Comparison of ENCODE assay signal across 9 cellular contexts in the genomic region with DNA sequence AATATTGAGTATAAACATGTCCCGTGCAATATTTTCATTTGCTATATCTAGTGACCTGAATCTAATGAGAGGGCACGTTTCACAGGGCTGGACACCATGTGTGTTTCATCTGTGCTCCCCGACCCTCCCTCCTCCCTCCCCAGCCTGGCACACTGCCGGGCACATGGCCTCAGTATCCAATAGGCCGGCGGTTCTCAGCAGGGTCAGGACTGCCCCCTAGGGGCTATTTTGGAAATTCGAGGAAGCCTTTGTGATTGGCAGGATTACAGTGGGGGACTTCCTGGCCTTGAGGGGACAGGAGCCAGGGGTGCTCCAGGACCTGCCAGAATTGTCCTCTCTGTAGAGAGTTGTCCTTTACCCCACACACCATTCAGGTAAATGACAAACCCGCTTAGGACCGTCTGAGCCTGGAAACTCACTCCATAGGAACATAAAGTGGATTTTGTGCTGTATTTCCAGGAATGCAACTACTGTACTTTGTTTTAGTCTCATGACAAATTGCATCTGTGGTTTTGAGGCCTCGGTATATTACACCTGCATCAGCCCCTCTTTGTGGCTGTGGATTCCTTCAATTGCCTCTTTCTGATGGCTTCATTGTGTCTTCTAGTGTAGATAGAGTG.
DNase-seq lines count a peak whose midpoint lies in the region; ATAC-seq and TF ChIP-seq lines count a peak whose summit lies in the region.
"Had no signal": no experiment of that assay in that cellular context is flagged by ENCODE, and none has a peak within 500 bp of the region (broad histone marks: within the 10 kb centered on the region; RNA-seq: fewer than 3 reads in every experiment).

No MANE protein-coding gene starts in this region.

- H3K4me3 ChIP-seq in IMR-90 (ENCODE audit: insufficient read depth, low read depth, low read length) (no peak overlapping the region), right cardiac atrium (ENCODE audit: low read length) (no peak overlapping the region)
- H3K4me3 ChIP-seq: BLaER1 treated with 17β-estradiol and CSF1 and Interleukin-3, amounts not matched to agents 10 nM and 100 nM had no signal

- no peaks in the 10 kb centered on the region for H3K9me3 Mint-ChIP-seq in activated B cell treated with CpG ODN at 0.5 μM for 24 hours
- H3K9me3 Mint-ChIP-seq in stimulated activated effector memory CD8-positive, alpha-beta T cell treated with anti-CD3 and anti-CD28 coated beads, Interleukin-12 subunit alpha, Interleukin-12 subunit beta, amount 100 ng/mL, for 72 hours: no peaks in the 10 kb centered on the region
- H3K9me3 Mint-ChIP-seq in effector memory CD8-positive, alpha-beta T cell: no peaks in the 10 kb centered on the region

- H3K4me1 ChIP-seq in IMR-90 (ENCODE audit: control insufficient read depth, insufficient read depth, low read length) (no peaks in the 10 kb centered on the region), right cardiac atrium (ENCODE audit: control insufficient read depth, insufficient read depth, low read length) (no peaks in the 10 kb centered on the region)

- H3K4me1 Mint-ChIP-seq in activated B cell treated with CpG ODN at 0.5 μM for 24 hours: no peaks in the 10 kb centered on the region
- H3K4me1 Mint-ChIP-seq in stimulated activated effector memory CD8-positive, alpha-beta T cell treated with anti-CD3 and anti-CD28 coated beads, Interleukin-12 subunit alpha, Interleukin-12 subunit beta, amount 100 ng/mL, for 72 hours: no peaks in the 10 kb centered on the region
- H3K4me1 Mint-ChIP-seq in effector memory CD8-positive, alpha-beta T cell (ENCODE audit: low read depth in 2 of 2): no peaks in the 10 kb centered on the region

- intact Hi-C loops in IMR-90 (cut with micrococcal nuclease): loop anchor here (1.0 kb wide), 1 partner anchor 169 kb away; no protein-coding TSS in a partner anchor
- intact Hi-C loops in activated B cell treated with CpG ODN at 0.5 μM for 24 hours (cut with micrococcal nuclease): loop anchor here (1.0 kb wide), 1 partner anchor 85 kb away; no protein-coding TSS in a partner anchor
- intact Hi-C loops in right cardiac atrium (cut with DNase I): loop anchor here in 1 of 4 donors (10.0 kb wide), 1 partner anchor 165 kb away; no protein-coding TSS in a partner anchor

- no peaks in the 10 kb centered on the region for H3K79me1 ChIP-seq in IMR-90 (ENCODE audit: low read depth in 1 of 2, low read length in 2 of 2)

- TF ChIP-seq CTCF in IMR-90 (conservative IDR thresholded peaks at IDR 0.05; ENCODE audit: low read depth, low read length) (peak; percentile 56), activated B cell treated with CpG ODN at 0.5 μM for 24 hours (IDR thresholded peaks at IDR 0.05) (no peak)

- H3K27ac Mint-ChIP-seq in activated B cell treated with CpG ODN at 0.5 μM for 24 hours: no peak overlapping the region
- H3K27ac Mint-ChIP-seq in stimulated activated effector memory CD8-positive, alpha-beta T cell treated with anti-CD3 and anti-CD28 coated beads, Interleukin-12 subunit alpha, Interleukin-12 subunit beta, amount 100 ng/mL, for 72 hours: no peak overlapping the region
- no peak overlapping the region for H3K27ac Mint-ChIP-seq in effector memory CD8-positive, alpha-beta T cell

- ATAC-seq in IMR-90 (ENCODE audit: low read depth): peak; percentile 66
- ATAC-seq in activated B cell treated with CpG ODN at 0.5 μM for 24 hours (ENCODE audit: low read depth): peak; percentile 45
- peak in 1 of 2 donors; percentile 77 for ATAC-seq in right cardiac atrium
- ATAC-seq in stimulated activated effector memory CD8-positive, alpha-beta T cell treated with anti-CD3 and anti-CD28 coated beads, Interleukin-12 subunit alpha, Interleukin-12 subunit beta, amount 100 ng/mL, for 72 hours: peak; percentile 52
- ATAC-seq in GM21825 (IDR thresholded peaks at IDR 0.05; ENCODE audit: unreplicated experiment): no peak
- ATAC-seq in effector memory CD8-positive, alpha-beta T cell (replicated peaks): no peak

- H3K4me2 ChIP-seq in IMR-90 (ENCODE audit: low read depth, low read length): no peak overlapping the region
- H3K4me2 ChIP-seq: BLaER1 treated with 17β-estradiol and CSF1 and Interleukin-3, amounts not matched to agents 10 nM and 100 nM had no signal

- H2BK15ac ChIP-seq in IMR-90 (ENCODE audit: low read depth, low read length): no peak overlapping the region

- H2AK9ac ChIP-seq in IMR-90 (replicated peaks; ENCODE audit: low read depth, low read length, poor library complexity): no peak overlapping the region

- in situ Hi-C loops in IMR-90 (cut with MboI; ENCODE audit: low sequenced_read_pairs): no loop called here

- no peak overlapping the region for H4K91ac ChIP-seq in IMR-90 (ENCODE audit: insufficient read depth, low read depth, low read length)

- no peak overlapping the region for H2BK5ac ChIP-seq in IMR-90 (ENCODE audit: low read depth, low read length, poor library complexity, severe bottlenecking)

- no peak overlapping the region for H2AK5ac ChIP-seq in IMR-90 (ENCODE audit: low read depth, low read length)

- no peak overlapping the region for H3K14ac ChIP-seq in IMR-90 (replicated peaks; ENCODE audit: low read depth, low read length)

- TF ChIP-seq RAD21 in IMR-90 (IDR thresholded peaks at IDR 0.05; ENCODE audit: low read length): peak; percentile 53

- H2BK120ac ChIP-seq in IMR-90 (ENCODE audit: low read depth, low read length): no peak overlapping the region

- no peak overlapping the region for H3K18ac ChIP-seq in IMR-90 (ENCODE audit: low read depth, low read length)

- H3K4ac ChIP-seq in IMR-90 (ENCODE audit: low read depth, low read length): no peak overlapping the region

- DNase-seq in NCI-H2227 (lab: John Stamatoyannopoulos, UW; ENCODE audit: unreplicated experiment) (peak; percentile 28), NCI-H2227 treated with DMSO at 0.1 percent for 48 hours (lab: John Stamatoyannopoulos, UW) (no peak), IMR-90 (peak; percentile 27), activated B cell treated with CpG ODN at 0.5 μM for 24 hours (no peak), right cardiac atrium (peak; percentile 41 to 75 (median 67))
- DNase-seq in stimulated activated effector memory CD8-positive, alpha-beta T cell treated with anti-CD3 and anti-CD28 coated beads, Interleukin-12 subunit alpha, Interleukin-12 subunit beta, amount 100 ng/mL, for 72 hours (ENCODE audit: low spot score in 2 of 2): peak in 1 of 2 donors; percentile 53
- no peak for DNase-seq in effector memory CD8-positive, alpha-beta T cell

- POLR2A ChIA-PET in IMR-90 (lab: Charles Lee; ENCODE audit: unreplicated experiment): no interaction called here
- POLR2A ChIA-PET in activated B cell treated with CpG ODN at 0.5 μM for 24 hours (lab: Charles Lee): interaction anchor here (0.6 kb wide), 1 partner anchor 371 kb away, joined by 3 read pairs; no protein-coding TSS in a partner anchor

- H2BK20ac ChIP-seq in IMR-90 (ENCODE audit: low read depth, low read length): no peak overlapping the region

- peaks cover 23% of the 10 kb centered on the region for H3K27me3 ChIP-seq in IMR-90 (ENCODE audit: control insufficient read depth, insufficient read depth, low read length)
- H3K27me3 ChIP-seq in right cardiac atrium (ENCODE audit: control insufficient read depth, insufficient read depth): no peaks in the 10 kb centered on the region
- H3K27me3 ChIP-seq: BLaER1 treated with 17β-estradiol and CSF1 and Interleukin-3, amounts not matched to agents 10 nM and 100 nM had no signal

- no peaks in the 10 kb centered on the region for H4K20me1 ChIP-seq in IMR-90 (ENCODE audit: insufficient read depth, low read length)
- H4K20me1 ChIP-seq: BLaER1 treated with 17β-estradiol and CSF1 and Interleukin-3, amounts not matched to agents 10 nM and 100 nM had no signal

- no TSS peak for BruUV-seq in IMR-90 (replicated peaks; lab: Mats Ljungman, UMichigan)

- H4K8ac ChIP-seq in IMR-90 (ENCODE audit: low read depth in 2 of 2, low read length in 2 of 2): no peak overlapping the region

- H4K5ac ChIP-seq in IMR-90 (ENCODE audit: low read depth, low read length): no peak overlapping the region

- no CpG with 5 or more reads among the region's 10 CpGs for WGBS in IMR-90 (ENCODE audit: extremely low coverage in 2 of 2, insufficient read length in 1 of 2), 2 experiments
- WGBS in right cardiac atrium: 33% methylated on average over 10 of the region's 10 CpGs

- CTCF ChIA-PET in IMR-90 (lab: Yijun Ruan, JAX) (no interaction called here), activated B cell treated with CpG ODN at 0.5 μM for 24 hours (lab: Charles Lee) (interaction anchor here (0.7 kb wide), 1 partner anchor 231 kb away, joined by 3 read pairs; no protein-coding TSS in a partner anchor)

- H3K4me3 Mint-ChIP-seq in activated B cell treated with CpG ODN at 0.5 μM for 24 hours: no peak overlapping the region
- H3K4me3 Mint-ChIP-seq in stimulated activated effector memory CD8-positive, alpha-beta T cell treated with anti-CD3 and anti-CD28 coated beads, Interleukin-12 subunit alpha, Interleukin-12 subunit beta, amount 100 ng/mL, for 72 hours: no peak overlapping the region
- no peak overlapping the region for H3K4me3 Mint-ChIP-seq in effector memory CD8-positive, alpha-beta T cell

- no peak overlapping the region for H3K56ac ChIP-seq in IMR-90 (ENCODE audit: extremely low read depth, insufficient read depth, low read length)

- H3K9me1 ChIP-seq in IMR-90 (ENCODE audit: insufficient read depth, low read length): no peaks in the 10 kb centered on the region

- no peak overlapping the region for H2AFZ ChIP-seq in IMR-90 (replicated peaks; ENCODE audit: low read length, poor library complexity)

- H3K36me3 ChIP-seq in IMR-90 (ENCODE audit: control insufficient read depth, insufficient read depth, low read length): no peaks in the 10 kb centered on the region
- H3K36me3 ChIP-seq: BLaER1 treated with 17β-estradiol and CSF1 and Interleukin-3, amounts not matched to agents 10 nM and 100 nM had no signal

- H3K9ac ChIP-seq in IMR-90 (ENCODE audit: low read depth, low read length): no peak overlapping the region
- H3K9ac ChIP-seq: BLaER1 treated with 17β-estradiol and CSF1 and Interleukin-3, amounts not matched to agents 10 nM and 100 nM had no signal

- dilution Hi-C loops in IMR-90 (cut with HindIII; ENCODE audit: low sequenced_read_pairs, unreplicated experiment): no loop called here

- no peak overlapping the region for H3K23ac ChIP-seq in IMR-90 (ENCODE audit: low read depth, low read length)

- TF ChIP-seq POLR2A in IMR-90 (IDR thresholded peaks at IDR 0.05; ENCODE audit: low read depth, low read length): no peak

- H3K36me3 Mint-ChIP-seq in activated B cell treated with CpG ODN at 0.5 μM for 24 hours (ENCODE audit: low read depth): no peaks in the 10 kb centered on the region
- H3K36me3 Mint-ChIP-seq in stimulated activated effector memory CD8-positive, alpha-beta T cell treated with anti-CD3 and anti-CD28 coated beads, Interleukin-12 subunit alpha, Interleukin-12 subunit beta, amount 100 ng/mL, for 72 hours: no peaks in the 10 kb centered on the region
- H3K36me3 Mint-ChIP-seq in effector memory CD8-positive, alpha-beta T cell (ENCODE audit: insufficient read depth): no peaks in the 10 kb centered on the region

- H3K27me3 Mint-ChIP-seq in activated B cell treated with CpG ODN at 0.5 μM for 24 hours: peaks cover 10% of the 10 kb centered on the region
- H3K27me3 Mint-ChIP-seq in effector memory CD8-positive, alpha-beta T cell: peaks cover 33 to 34% of the 10 kb centered on the region in 2 donors

- H3K9me3 ChIP-seq in IMR-90 (ENCODE audit: control insufficient read depth, insufficient read depth, low read length) (peaks cover 4% of the 10 kb centered on the region; the same call in 1 of the 2 replicates), right cardiac atrium (ENCODE audit: control insufficient read depth, low read length) (no peaks in the 10 kb centered on the region)

- H3K27ac ChIP-seq in IMR-90 (ENCODE audit: insufficient read depth, low read length) (no peak overlapping the region), right cardiac atrium (ENCODE audit: low read length) (no peak overlapping the region)
- H3K27ac ChIP-seq: BLaER1 treated with 17β-estradiol and CSF1 and Interleukin-3, amounts not matched to agents 10 nM and 100 nM had no signal

Comparison
In these comparisons a context has a peak if more than half of its experiments do, and no peak if none do; other contexts are left out.
1. DNase-seq: peak in NCI-H2227 (single experiment), IMR-90 (single experiment) and right cardiac atrium (3 of 3); none in NCI-H2227 treated with DMSO at 0.1 percent for 48 hours (single experiment), activated B cell treated with CpG ODN at 0.5 μM for 24 hours (single experiment) and effector memory CD8-positive, alpha-beta T cell (0 of 3).
2. ATAC-seq: peak in IMR-90 (single experiment), activated B cell treated with CpG ODN at 0.5 μM for 24 hours (single experiment) and stimulated activated effector memory CD8-positive, alpha-beta T cell treated with anti-CD3 and anti-CD28 coated beads, Interleukin-12 subunit alpha, Interleukin-12 subunit beta, amount 100 ng/mL, for 72 hours (single experiment); none in GM21825 (single experiment) and effector memory CD8-positive, alpha-beta T cell (single experiment).